8 cellular contexts compared by ENCODE assay signal in genomic region chr6:3751730-3752537, GRCh38. TPM values are rescaled to one million over a fixed set of nuclear protein-coding genes. Genes with fewer than 3 reads are reported as not detected.
DNase-seq lines count a peak whose midpoint lies in the region; ATAC-seq and TF ChIP-seq lines count a peak whose summit lies in the region.

No MANE protein-coding gene starts in this region.

- no peaks in the 10 kb centered on the region for H3K9me2 ChIP-seq in hepatocyte (replicated peaks; ENCODE audit: insufficient read depth)

- H3K4me1 ChIP-seq in HUES48 (ENCODE audit: control insufficient read depth, insufficient read depth, low read length) = peaks cover 16% of the 10 kb centered on the region
- H3K4me1 ChIP-seq in hepatocyte (ENCODE audit: insufficient read depth) = peaks cover 28% of the 10 kb centered on the region

- H3K79me2 ChIP-seq in hepatocyte = peaks cover 38% of the 10 kb centered on the region

- H3K27ac ChIP-seq in HUES48 (ENCODE audit: low read depth, low read length) (no peak overlapping the region), hepatocyte (peak overlapping the region; percentile 97)

- H2AFZ ChIP-seq in hepatocyte = peak overlapping the region; percentile 69

- H3K9me3 ChIP-seq in HUES48 (ENCODE audit: control insufficient read depth, insufficient read depth, low read length) = no peaks in the 10 kb centered on the region
- no peaks in the 10 kb centered on the region for H3K9me3 ChIP-seq in hepatocyte (ENCODE audit: low read depth)

- TF ChIP-seq CTCF in hepatocyte (IDR thresholded peaks at IDR 0.05; ENCODE audit: poor library complexity) = peak; percentile 40

- H3K4me3 ChIP-seq in HUES48 (ENCODE audit: low read depth, low read length) (peak overlapping the region; percentile 67), hepatocyte (peak overlapping the region; percentile 95)

- 2% methylated on average over 49 of the region's 105 CpGs for WGBS in hepatocyte (ENCODE audit: low lambda C conversion rate, missing lambda C conversion rate)

- H3K27me3 ChIP-seq in HUES48 (ENCODE audit: control insufficient read depth, insufficient read depth, low read length) (peaks cover 65% of the 10 kb centered on the region), hepatocyte (no peaks in the 10 kb centered on the region)

- DNase-seq in D341Med (ENCODE audit: low spot score) (peak; percentile 91), T-helper 9 cell (peak; percentile 47), astrocyte of the hippocampus (ENCODE audit: low read depth, low spot score) (peak; percentile 98), hepatocyte (ENCODE audit: low spot score) (peak; percentile 97), renal cortical epithelial cell (ENCODE audit: low read depth) (peak; percentile 73), NAMALWA (ENCODE audit: low spot score) (no peak)

- peak overlapping the region; percentile 92 for H3K4me2 ChIP-seq in hepatocyte

- H3K36me3 ChIP-seq in HUES48 (ENCODE audit: control insufficient read depth, insufficient read depth, low read length) (no peaks in the 10 kb centered on the region), hepatocyte (replicated peaks; ENCODE audit: insufficient read depth, low read depth) (no peaks in the 10 kb centered on the region)

- peaks cover 16% of the 10 kb centered on the region for H4K20me1 ChIP-seq in hepatocyte (ENCODE audit: insufficient read depth, poor library complexity, severe bottlenecking)

- no peak overlapping the region for H3K9ac ChIP-seq in HUES48 (ENCODE audit: low read depth, low read length)

- ATAC-seq in GM21381 (IDR thresholded peaks at IDR 0.05; ENCODE audit: unreplicated experiment) = peak; percentile 71

RNA-seq across cellular contexts. Expression of gene PXDC1, which starts 0.4 kb away (rescaled TPM):
- total RNA-seq in hepatocyte (83.8 and 86.6 TPM in 2 replicates), renal cortical epithelial cell (29.0 and 62.0 TPM in 2 replicates)
- polyA plus RNA-seq in hepatocyte = 89.2 and 90.8 TPM in 2 replicates
